Comparison of ENCODE assay signal across 25 cellular contexts in the genomic region with DNA sequence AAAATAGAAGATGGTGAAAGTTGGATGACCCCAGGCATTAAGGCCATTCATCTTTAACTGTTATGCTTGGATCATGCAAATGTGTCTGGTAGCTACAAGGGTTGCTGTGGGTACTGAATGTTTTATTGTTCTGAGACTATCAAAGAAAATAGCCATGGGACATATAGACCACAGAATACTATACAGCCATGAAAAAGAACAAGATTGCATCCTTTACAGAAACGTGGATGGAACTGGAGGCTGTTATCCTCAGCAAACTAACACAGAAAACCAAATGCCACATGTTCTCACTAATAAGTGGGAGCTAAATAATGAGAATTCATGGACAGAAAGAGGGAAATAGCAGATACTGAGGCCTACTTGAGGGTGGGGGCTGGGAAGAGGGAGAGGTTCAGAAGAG.
"Had no signal": no experiment of that assay in that cellular context is flagged by ENCODE, and none has a peak within 500 bp of the region (broad histone marks: within the 10 kb centered on the region; RNA-seq: fewer than 3 reads in every experiment).

No MANE protein-coding gene starts in this region.

- H3K27ac ChIP-seq: left lung, lower lobe of right lung, ovary, right lobe of liver had no signal

- H3K4me3 Mint-ChIP-seq: immature natural killer cell; natural killer cell; stimulated activated memory B cell treated with anti-CD40 and anti-IgM and Interleukin-4, amounts not matched to agents 10 μg/mL and 1 μg/mL and 100 μg/mL, for 72 hours; stimulated activated naive CD8-positive, alpha-beta T cell treated with anti-CD3 and anti-CD28 coated beads, Interleukin-15, amount 100 ng/mL, for 72 hours; type B pancreatic cell had no signal

- H3K27me3 ChIP-seq: left lung, ovary, right atrium auricular region, right lobe of liver, tibial nerve, uterus had no signal

- H3K27ac Mint-ChIP-seq: natural killer cell; progenitor cell of endocrine pancreas; stimulated activated memory B cell treated with anti-CD40 and anti-IgM and Interleukin-4, amounts not matched to agents 10 μg/mL and 1 μg/mL and 100 μg/mL, for 72 hours; stimulated activated naive CD8-positive, alpha-beta T cell treated with anti-CD3 and anti-CD28 coated beads, Interleukin-15, amount 100 ng/mL, for 72 hours; type B pancreatic cell had no signal

- DNase-seq: hypothalamus; immature natural killer cell; kidney; left colon; left lung; lower lobe of right lung; mammary epithelial cell; mesenchymal stem cell; natural killer cell; ovary; right lobe of liver; stimulated activated CD4-positive, alpha-beta T cell treated with anti-CD3 and anti-CD28 coated beads, Interleukin-12 subunit alpha, Interleukin-12 subunit beta, amount 100 ng/mL, for 4 hours; stimulated activated CD4-positive, alpha-beta T cell treated with anti-CD3 and anti-CD28 coated beads, Interleukin-15, amount 100 ng/mL, for 24 hours; stimulated activated CD4-positive, alpha-beta T cell treated with anti-CD3 and anti-CD28 coated beads, Interleukin-2, amount 100 ng/mL, for 24 hours; stimulated activated CD4-positive, alpha-beta T cell treated with anti-CD3 and anti-CD28 coated beads, Interleukin-4, amount 100 ng/mL, for 4 hours; stimulated activated CD8-positive, alpha-beta memory T cell treated with anti-CD3 and anti-CD28 coated beads, Interleukin-4, amount 100 ng/mL, for 48 hours; stimulated activated naive CD4-positive, alpha-beta T cell treated with Interleukin-2 at 50 U/mL for 16 hours; stimulated activated naive CD8-positive, alpha-beta T cell treated with anti-CD3 and anti-CD28 coated beads, Interleukin-15, amount 100 ng/mL, for 72 hours; substantia nigra; uterus had no signal

- H3K9me3 ChIP-seq: left lung, lower lobe of right lung, ovary, right atrium auricular region, right lobe of liver, tibial nerve, uterus had no signal

- H3K27me3 Mint-ChIP-seq: progenitor cell of endocrine pancreas; stimulated activated memory B cell treated with anti-CD40 and anti-IgM and Interleukin-4, amounts not matched to agents 10 μg/mL and 1 μg/mL and 100 μg/mL, for 72 hours; stimulated activated naive CD8-positive, alpha-beta T cell treated with anti-CD3 and anti-CD28 coated beads, Interleukin-15, amount 100 ng/mL, for 72 hours; type B pancreatic cell had no signal

- H3K4me3 ChIP-seq: left lung, lower lobe of right lung, ovary, right atrium auricular region, right lobe of liver, tibial nerve, uterus had no signal

- H3K4me1 ChIP-seq: right lobe of liver, uterus had no signal

- H3K36me3 ChIP-seq: left lung, lower lobe of right lung, ovary, right atrium auricular region, right lobe of liver, tibial nerve, uterus had no signal

- ATAC-seq: left colon; left lung; lower lobe of right lung; natural killer cell; right lobe of liver; stimulated activated memory B cell treated with anti-CD40 and anti-IgM and Interleukin-4, amounts not matched to agents 10 μg/mL and 1 μg/mL and 100 μg/mL, for 72 hours; stimulated activated naive CD8-positive, alpha-beta T cell treated with anti-CD3 and anti-CD28 coated beads, Interleukin-15, amount 100 ng/mL, for 72 hours had no signal

- FAIRE-seq: kidney had no signal

- H3K36me3 Mint-ChIP-seq: type B pancreatic cell had no signal

- H3K9me3 Mint-ChIP-seq: immature natural killer cell; natural killer cell; stimulated activated naive CD8-positive, alpha-beta T cell treated with anti-CD3 and anti-CD28 coated beads, Interleukin-15, amount 100 ng/mL, for 72 hours; type B pancreatic cell had no signal
